16 cellular contexts compared by ENCODE assay signal in the genomic region with DNA sequence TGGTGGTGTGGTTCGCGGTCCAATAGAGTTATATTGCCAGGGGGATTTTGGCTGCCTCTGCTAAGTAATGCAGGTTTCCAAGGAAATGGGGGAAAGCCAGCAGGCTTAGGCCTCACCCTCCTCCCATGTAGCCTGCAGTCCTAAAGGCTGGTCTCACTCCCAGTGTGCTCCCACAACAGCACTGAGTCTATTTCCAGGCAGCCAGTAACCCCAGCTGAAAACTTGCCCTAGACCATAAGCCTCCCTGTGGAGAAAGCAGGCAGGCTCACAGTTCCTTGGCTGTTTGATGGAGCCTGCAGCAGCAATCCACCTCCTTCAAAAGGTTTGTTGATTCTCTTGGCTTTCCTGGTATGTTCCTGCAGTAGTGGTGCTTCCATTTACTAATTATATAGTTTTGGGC.
"Had no signal": no experiment of that assay in that cellular context is flagged by ENCODE, and none has a peak within 500 bp of the region (broad histone marks: within the 10 kb centered on the region; RNA-seq: fewer than 3 reads in every experiment).

No MANE protein-coding gene starts in this region.

- H3K4me1 Mint-ChIP-seq: naive B cell had no signal

- H3K4me1 ChIP-seq: left lung, right lobe of liver had no signal

- H3K9me3 ChIP-seq: neutrophil, right lobe of liver had no signal

- H3K27ac ChIP-seq: coronary artery, left lung, neutrophil, right lobe of liver had no signal

- ATAC-seq: left lung, right lobe of liver had no signal

- H3K27me3 ChIP-seq: left lung, neutrophil, right lobe of liver had no signal

- H3K4me3 ChIP-seq: coronary artery, left lung, lung, right lobe of liver had no signal

- H3K36me3 Mint-ChIP-seq: naive B cell had no signal

- H3K27me3 Mint-ChIP-seq: naive B cell had no signal

- H3K4me3 Mint-ChIP-seq: endodermal cell, naive B cell, nephron progenitor cell had no signal

- DNase-seq: central memory CD4-positive, alpha-beta T cell; effector CD4-positive, alpha-beta T cell; endodermal cell; erythroblast; foreskin melanocyte; islet precursor cell; mesenchymal stem cell; naive B cell; nephron progenitor cell; right lobe of liver; stimulated activated naive CD4-positive, alpha-beta T cell; trophoblast cell had no signal

- H3K36me3 ChIP-seq: left lung, neutrophil, right lobe of liver had no signal

- H3K27ac Mint-ChIP-seq: endodermal cell, naive B cell, nephron progenitor cell had no signal
